Comparison of ENCODE assay signal across 9 cellular contexts in the genomic region with DNA sequence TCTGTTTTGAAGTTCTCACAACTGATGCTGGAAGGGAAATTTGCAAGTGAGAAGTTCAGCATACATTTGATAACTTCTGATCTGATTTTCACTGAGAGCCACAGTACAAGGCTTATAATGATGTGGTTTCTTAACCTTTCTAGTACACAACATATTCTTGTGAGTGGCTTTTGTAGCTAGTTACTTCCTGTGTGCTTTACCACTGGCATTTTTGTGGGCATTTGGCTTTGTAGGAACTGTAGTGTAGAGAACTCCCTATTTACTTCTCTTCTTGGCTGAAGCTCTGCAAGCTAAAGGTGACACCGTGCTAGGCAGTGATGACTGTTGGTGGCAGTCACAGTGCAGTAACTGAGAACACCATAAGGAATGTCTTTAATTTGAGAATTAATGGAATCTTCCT. TPM values are rescaled to one million over a fixed set of nuclear protein-coding genes. Genes with fewer than 3 reads are reported as not detected.
DNase-seq lines count a peak whose midpoint lies in the region; ATAC-seq lines count a peak whose summit lies in the region.
"Had no signal": no experiment of that assay in that cellular context is flagged by ENCODE, and none has a peak within 500 bp of the region (broad histone marks: within the 10 kb centered on the region; RNA-seq: fewer than 3 reads in every experiment).

No MANE protein-coding gene starts in this region.

- no peaks in the 10 kb centered on the region for H3K36me3 Mint-ChIP-seq in activated T-cell treated with anti-CD3 and anti-CD28 coated beads, Interleukin-2, amount 50 U/mL, for 72 hours (ENCODE audit: insufficient read depth in 2 of 2)
- H3K36me3 Mint-ChIP-seq in effector memory CD8-positive, alpha-beta T cell (ENCODE audit: insufficient read depth) = peaks cover 6% of the 10 kb centered on the region

- peaks cover 82% of the 10 kb centered on the region for H3K4me1 Mint-ChIP-seq in activated T-cell treated with anti-CD3 and anti-CD28 coated beads, Interleukin-2, amount 50 U/mL, for 72 hours (ENCODE audit: low read depth)
- peaks cover 47 to 59% of the 10 kb centered on the region in 2 donors for H3K4me1 Mint-ChIP-seq in effector memory CD8-positive, alpha-beta T cell (ENCODE audit: low read depth in 2 of 2)

- peak overlapping the region in 1 of 2 donors; percentile 56 for H3K4me3 Mint-ChIP-seq in activated T-cell treated with anti-CD3 and anti-CD28 coated beads, Interleukin-2, amount 50 U/mL, for 72 hours
- H3K4me3 Mint-ChIP-seq in effector memory CD8-positive, alpha-beta T cell = peak overlapping the region in 1 of 2 donors; percentile 49

- peak; percentile 86 to 91 for ATAC-seq in activated T-cell treated with anti-CD3 and anti-CD28 coated beads, Interleukin-2, amount 50 U/mL, for 72 hours (replicated peaks in 1 of 2)
- ATAC-seq in effector memory CD8-positive, alpha-beta T cell (replicated peaks) = peak; percentile 87
- peak; percentile 95 for ATAC-seq in stimulated activated naive CD8-positive, alpha-beta T cell treated with anti-CD3 and anti-CD28 coated beads, Interleukin-15, Interleukin-2, amounts not matched to agents 100 U/mL and 50 U/mL, for 24 hours

- H3K27ac Mint-ChIP-seq in activated T-cell treated with anti-CD3 and anti-CD28 coated beads, Interleukin-2, amount 50 U/mL, for 72 hours = peak overlapping the region; percentile 48
- H3K27ac Mint-ChIP-seq in effector memory CD8-positive, alpha-beta T cell = peak overlapping the region in 1 of 2 donors; percentile 35

- peak in 1 of 2 donors; percentile 25 for DNase-seq in activated T-cell treated with anti-CD3 and anti-CD28 coated beads, Interleukin-2, amount 50 U/mL, for 72 hours
- DNase-seq in activated T-cell treated with anti-CD3 and anti-CD28 coated beads, Interleukin-2, amount 50 U/mL, for 1 hour = no peak
- DNase-seq in Kasumi-1 (lab: John Stamatoyannopoulos, UW) (peak; percentile 39 to 51), SKM-1 treated with dmso at 0.1 percent for 144 hours (lab: John Stamatoyannopoulos, UW; ENCODE audit: unreplicated experiment) (no peak), DMS79 treated with DMSO at 0.1 percent for 48 hours (lab: John Stamatoyannopoulos, UW) (no peak), NCI-H1417 (lab: John Stamatoyannopoulos, UW) (no peak)
- peak in 1 of 3 experiments; percentile 18 for DNase-seq in effector memory CD8-positive, alpha-beta T cell
- no peak for DNase-seq in stimulated activated naive CD8-positive, alpha-beta T cell treated with anti-CD3 and anti-CD28 coated beads, Interleukin-15, Interleukin-2, amounts not matched to agents 100 U/mL and 50 U/mL, for 24 hours
- DNase-seq: NCI-H1105 treated with DMSO at 0.1 percent for 48 hours had no signal

- H3K27me3 Mint-ChIP-seq in activated T-cell treated with anti-CD3 and anti-CD28 coated beads, Interleukin-2, amount 50 U/mL, for 72 hours (ENCODE audit: low read depth) = no peaks in the 10 kb centered on the region
- no peaks in the 10 kb centered on the region for H3K27me3 Mint-ChIP-seq in effector memory CD8-positive, alpha-beta T cell

- H3K9me3 Mint-ChIP-seq in activated T-cell treated with anti-CD3 and anti-CD28 coated beads, Interleukin-2, amount 50 U/mL, for 72 hours = no peaks in the 10 kb centered on the region
- H3K9me3 Mint-ChIP-seq in effector memory CD8-positive, alpha-beta T cell = no peaks in the 10 kb centered on the region

RNA-seq across cellular contexts. Expression of a gene that starts 14.9 kb away (rescaled TPM):
- 10 to 100 TPM; 75.8 to 85.6 TPM for total RNA-seq in activated T-cell treated with anti-CD3 and anti-CD28 coated beads, Interleukin-2, amount 50 U/mL, for 72 hours

Comparison
In these comparisons a context has a peak if more than half of its experiments do, and no peak if none do; other contexts are left out.
1. DNase-seq: peak in Kasumi-1 (2 of 2); none in activated T-cell treated with anti-CD3 and anti-CD28 coated beads, Interleukin-2, amount 50 U/mL, for 1 hour (single experiment), stimulated activated naive CD8-positive, alpha-beta T cell treated with anti-CD3 and anti-CD28 coated beads, Interleukin-15, Interleukin-2, amounts not matched to agents 100 U/mL and 50 U/mL, for 24 hours (single experiment), SKM-1 treated with dmso at 0.1 percent for 144 hours (single experiment), DMS79 treated with DMSO at 0.1 percent for 48 hours (single experiment) and NCI-H1417 (0 of 3).
2. Peak in every context shown above with its lines, with median percentiles within 50 percentile points of each other: ATAC-seq.